Comparison of ENCODE assay signal across 25 cellular contexts in the genomic region with DNA sequence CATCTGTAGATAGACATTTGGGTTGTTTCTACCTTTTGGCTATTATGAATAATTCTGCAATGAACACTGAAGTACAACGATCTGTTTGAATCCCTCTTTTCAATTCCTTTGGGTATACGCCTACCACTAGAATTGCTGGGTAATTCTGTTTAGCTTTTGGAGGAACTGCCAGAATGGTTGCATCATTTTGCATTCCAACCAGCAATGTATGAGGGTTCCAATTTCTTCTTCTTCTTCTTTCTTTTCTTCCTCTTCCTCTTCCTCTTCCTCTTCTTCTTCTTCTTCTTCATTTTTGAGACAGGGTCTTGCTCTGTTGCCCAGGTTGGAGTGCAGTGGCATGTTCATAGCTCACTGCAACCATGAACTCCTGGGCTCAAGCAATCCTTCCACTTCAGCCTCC.
DNase-seq lines count a peak whose midpoint lies in the region; TF ChIP-seq lines count a peak whose summit lies in the region.
"Had no signal": no experiment of that assay in that cellular context is flagged by ENCODE, and none has a peak within 500 bp of the region (broad histone marks: within the 10 kb centered on the region; RNA-seq: fewer than 3 reads in every experiment).

No MANE protein-coding gene starts in this region.

- no peaks in the 10 kb centered on the region for H3K36me3 ChIP-seq in HAP-1 (replicated peaks)
- H3K36me3 ChIP-seq: tibial artery had no signal

- TF ChIP-seq CTCF in RWPE1 (conservative IDR thresholded peaks at IDR 0.05; ENCODE audit: low read depth) (no peak), GM13977 (IDR thresholded peaks at IDR 0.05; ENCODE audit: extremely low read depth, insufficient read depth, missing control alignments) (no peak)

- CTCF ChIA-PET in RWPE1 (lab: Yijun Ruan, JAX), result no interaction called here

- H3K4me3 ChIP-seq in HAP-1, result no peak overlapping the region
- H3K4me3 ChIP-seq: tibial artery had no signal

- in situ Hi-C loops in GM13977 (cut with MboI; ENCODE audit: low pct_unique_long_range_greater_than_20kb, low sequenced_read_pairs, unreplicated experiment), result no loop called here
- in situ Hi-C loops in HAP-1 (cut with MboI; ENCODE audit: low sequenced_read_pairs), result loop anchor here (10.0 kb wide), 1 partner anchor 63 kb away; the partner anchor contains the start of gene LINGO4

- no peaks in the 10 kb centered on the region for H3K9me3 ChIP-seq in HAP-1
- H3K9me3 ChIP-seq: tibial artery had no signal

- DNase-seq in NOMO-1 treated with DMSO at 0.1 percent for 48 hours (lab: John Stamatoyannopoulos, UW; ENCODE audit: unreplicated experiment), result peak; percentile 27
- DNase-seq in NOMO-1 treated with dmso at 0.1 percent for 144 hours (lab: John Stamatoyannopoulos, UW; ENCODE audit: unreplicated experiment), result no peak
- no peak for DNase-seq in RWPE1 (ENCODE audit: low spot score)
- peak; percentile 29 for DNase-seq in fibroblast of gingiva (ENCODE audit: low read depth)
- DNase-seq in stromal cell of bone marrow (ENCODE audit: low read depth), result peak; percentile 21
- no peak for DNase-seq in GM13977 (ENCODE audit: low spot score)
- DNase-seq in HAP-1 (ENCODE audit: low spot score in 2 of 2), result no peak
- no peak for DNase-seq in NCI-H774 (lab: John Stamatoyannopoulos, UW)
- DNase-seq: 8988T; activated B cell treated with CpG ODN at 0.5 μM for 24 hours; activated CD4-positive, alpha-beta memory T cell treated with anti-CD3 and anti-CD28 coated beads, Interleukin-2, amount 10 ng/mL, durations not matched to agents 7 days and 5 days; activated gamma-delta T cell; GDM1; islet precursor cell; NCI-H1092; NCI-H187; NCI-H2171 treated with DMSO at 0.1 percent for 48 hours; NCI-H526; nephron progenitor cell; right cardiac atrium; stimulated activated CD4-positive, alpha-beta T cell treated with anti-CD3 and anti-CD28 coated beads, Interleukin-12 subunit alpha, Interleukin-12 subunit beta, amount 100 ng/mL, for 4 hours; stimulated activated CD4-positive, alpha-beta T cell treated with anti-CD3 and anti-CD28 coated beads, Interleukin-4, amount 100 ng/mL, for 24 hours; tibial artery had no signal

- peak overlapping the region; percentile 69 for H3K27ac ChIP-seq in RWPE1
- H3K27ac ChIP-seq: KMS-11, parathyroid adenoma, tibial artery had no signal

- peaks cover 4% of the 10 kb centered on the region for H3K4me1 ChIP-seq in HAP-1
- H3K4me1 ChIP-seq: tibial artery had no signal

- no peaks in the 10 kb centered on the region for H3K27me3 ChIP-seq in HAP-1 (ENCODE audit: low read depth)
- H3K27me3 ChIP-seq: tibial artery had no signal

- POLR2A ChIA-PET in RWPE1 (lab: Yijun Ruan, JAX; ENCODE audit: low non-redundant PET), result no interaction called here

Comparison
In these comparisons a context has a peak if more than half of its experiments do, and no peak if none do; other contexts are left out.
1. DNase-seq: peak in NOMO-1 treated with DMSO at 0.1 percent for 48 hours (single experiment), fibroblast of gingiva (single experiment) and stromal cell of bone marrow (single experiment); none in NOMO-1 treated with dmso at 0.1 percent for 144 hours (single experiment), RWPE1 (single experiment), GM13977 (single experiment), HAP-1 (0 of 2) and NCI-H774 (single experiment).